In genomic region chr9:108017671-108018070, GRCh38 we compare ENCODE assay signal across 22 cellular contexts.
DNase-seq lines count a peak whose midpoint lies in the region; ATAC-seq, FAIRE-seq and TF ChIP-seq lines count a peak whose summit lies in the region.
"Had no signal": no experiment of that assay in that cellular context is flagged by ENCODE, and none has a peak within 500 bp of the region (broad histone marks: within the 10 kb centered on the region; RNA-seq: fewer than 3 reads in every experiment).

No MANE protein-coding gene starts in this region.

- no peaks in the 10 kb centered on the region for H3K4me1 Mint-ChIP-seq in activated T-helper 17 cell treated with anti-CD3 and anti-CD28 coated beads, Interleukin-2, amount 50 U/mL, for 72 hours

- H4K20me1 ChIP-seq in keratinocyte (ENCODE audit: control insufficient read depth, extremely low read depth, insufficient read depth, low read length), result no peaks in the 10 kb centered on the region

- H3K79me2 ChIP-seq in keratinocyte (ENCODE audit: control insufficient read depth, insufficient read depth, low read length), result no peaks in the 10 kb centered on the region

- H3K9ac ChIP-seq in keratinocyte (ENCODE audit: control insufficient read depth, extremely low read depth, insufficient read depth, low read length), result no peak overlapping the region

- peak overlapping the region; percentile 65 for H2AFZ ChIP-seq in keratinocyte (ENCODE audit: control insufficient read depth, low read length)

- H3K27me3 ChIP-seq in bronchial epithelial cell (ENCODE audit: control insufficient read depth, insufficient read depth, low read length), result no peaks in the 10 kb centered on the region
- H3K27me3 ChIP-seq in keratinocyte (ENCODE audit: control insufficient read depth, extremely low read depth, insufficient read depth, low read length), result no peaks in the 10 kb centered on the region
- no peaks in the 10 kb centered on the region for H3K27me3 ChIP-seq in BE2C

- no peaks in the 10 kb centered on the region for H3K9me3 ChIP-seq in keratinocyte (ENCODE audit: control insufficient read depth, low read depth, low read length)
- H3K9me3 ChIP-seq in BE2C, result no peaks in the 10 kb centered on the region; the same call in 1 of the 2 replicates
- H3K9me3 ChIP-seq: A549, SJCRH30 had no signal

- H3K4me1 ChIP-seq in keratinocyte (ENCODE audit: control insufficient read depth, extremely low read depth, insufficient read depth, low read length), result peaks cover 21% of the 10 kb centered on the region
- H3K4me1 ChIP-seq in BE2C, result no peaks in the 10 kb centered on the region
- H3K4me1 ChIP-seq: SJCRH30 had no signal

- TF ChIP-seq CTCF in bronchial epithelial cell (IDR thresholded peaks at IDR 0.05; ENCODE audit: insufficient read depth, low read length, severe bottlenecking) (no peak), keratinocyte (optimal IDR thresholded peaks at IDR 0.05 in 1 of 3, IDR thresholded peaks at IDR 0.05 in 1 of 3, conservative IDR thresholded peaks at IDR 0.05 in 1 of 3; ENCODE audit: extremely low read depth in 1 of 3, insufficient read depth in 2 of 3, low read length in 3 of 3) (no peak), BE2C (IDR thresholded peaks at IDR 0.05; ENCODE audit: low read depth, low read length) (no peak)

- no peaks in the 10 kb centered on the region for H3K36me3 Mint-ChIP-seq in activated T-helper 17 cell treated with anti-CD3 and anti-CD28 coated beads, Interleukin-2, amount 50 U/mL, for 72 hours (ENCODE audit: low read depth)

- H3K9me1 ChIP-seq in keratinocyte (ENCODE audit: control insufficient read depth, extremely low read depth, insufficient read depth, low read length), result no peaks in the 10 kb centered on the region

- dilution Hi-C loops in keratinocyte (cut with MboI; ENCODE audit: extremely low pct_ligation_motif_present, low sequenced_read_pairs), result no loop called here

- no peak overlapping the region for H3K4me3 Mint-ChIP-seq in activated T-helper 17 cell treated with anti-CD3 and anti-CD28 coated beads, Interleukin-2, amount 50 U/mL, for 72 hours
- H3K4me3 Mint-ChIP-seq: H9 had no signal

- H3K4me3 ChIP-seq in bronchial epithelial cell (ENCODE audit: low read depth, low read length) (no peak overlapping the region), keratinocyte (ENCODE audit: control insufficient read depth in 2 of 3, extremely low read depth in 1 of 3, insufficient read depth in 2 of 3, low read depth in 1 of 3, low read length in 3 of 3) (no peak overlapping the region), BE2C (ENCODE audit: low read depth, low read length) (no peak overlapping the region)
- H3K4me3 ChIP-seq: A549, SJCRH30 had no signal

- DNase-seq in CD1c-positive myeloid dendritic cell (ENCODE audit: extremely low spot score) (peak; percentile 55), MV-4-11 (lab: John Stamatoyannopoulos, UW) (peak; percentile 36), bronchial epithelial cell (ENCODE audit: low read depth) (peak; percentile 69), keratinocyte (ENCODE audit: low read depth, low spot score) (no peak), NCI-H1694 (lab: John Stamatoyannopoulos, UW) (no peak), BE2C (no peak)
- DNase-seq in stimulated activated naive CD8-positive, alpha-beta T cell treated with anti-CD3 and anti-CD28 coated beads, Interleukin-15, Interleukin-2, amounts not matched to agents 100 U/mL and 50 U/mL, for 24 hours, result no peak
- DNase-seq: C1 segment of cervical spinal cord; EL; H9; NCI-H1092; NCI-H146; NCI-H2081 treated with DMSO at 0.1 percent for 48 hours; NCI-H446; NCI-H69; NK-92 treated with Interleukin-12 subunit alpha and Interleukin-12 subunit beta, amount 100 ng/mL, for 24 hours; OCI-M1; SJCRH30 had no signal

- FAIRE-seq in bronchial epithelial cell (lab: Jason Lieb, UNC) (peak; percentile 97), keratinocyte (lab: Jason Lieb, UNC) (peak; percentile 82)
- FAIRE-seq: A549, HTR-8/SVneo had no signal

- no peaks in the 10 kb centered on the region for H3K27me3 Mint-ChIP-seq in activated T-helper 17 cell treated with anti-CD3 and anti-CD28 coated beads, Interleukin-2, amount 50 U/mL, for 72 hours

- no peak overlapping the region for H3K27ac Mint-ChIP-seq in activated T-helper 17 cell treated with anti-CD3 and anti-CD28 coated beads, Interleukin-2, amount 50 U/mL, for 72 hours

- H3K9me3 Mint-ChIP-seq in activated T-helper 17 cell treated with anti-CD3 and anti-CD28 coated beads, Interleukin-2, amount 50 U/mL, for 72 hours, result no peaks in the 10 kb centered on the region

- peak overlapping the region; percentile 12 for H3K4me2 ChIP-seq in keratinocyte (ENCODE audit: control insufficient read depth, extremely low read depth, insufficient read depth, low read depth, low read length)
- H3K4me2 ChIP-seq: A549 had no signal

- H3K36me3 ChIP-seq in bronchial epithelial cell (ENCODE audit: control insufficient read depth, insufficient read depth, low read length) (no peaks in the 10 kb centered on the region), keratinocyte (ENCODE audit: control insufficient read depth in 2 of 2, extremely low read depth in 1 of 2, insufficient read depth in 2 of 2, low read length in 2 of 2) (no peaks in the 10 kb centered on the region), BE2C (no peaks in the 10 kb centered on the region)
- H3K36me3 ChIP-seq: SJCRH30 had no signal

- no peak for ATAC-seq in stimulated activated naive CD8-positive, alpha-beta T cell treated with anti-CD3 and anti-CD28 coated beads, Interleukin-15, Interleukin-2, amounts not matched to agents 100 U/mL and 50 U/mL, for 24 hours
- ATAC-seq in activated T-helper 17 cell treated with anti-CD3 and anti-CD28 coated beads, Interleukin-2, amount 50 U/mL, for 72 hours (replicated peaks), result no peak
- ATAC-seq: A549 had no signal

- peak overlapping the region; percentile 27 for H3K27ac ChIP-seq in keratinocyte (ENCODE audit: control insufficient read depth, insufficient read depth, low read length)
- H3K27ac ChIP-seq: A549, HL-60, SJCRH30 had no signal

Comparison
In these comparisons a context has a peak if more than half of its experiments do, and no peak if none do; other contexts are left out.
1. DNase-seq: peak in CD1c-positive myeloid dendritic cell (single experiment), MV-4-11 (single experiment) and bronchial epithelial cell (single experiment); none in keratinocyte (single experiment), stimulated activated naive CD8-positive, alpha-beta T cell treated with anti-CD3 and anti-CD28 coated beads, Interleukin-15, Interleukin-2, amounts not matched to agents 100 U/mL and 50 U/mL, for 24 hours (single experiment), NCI-H1694 (single experiment) and BE2C (single experiment).